17 cellular contexts compared by ENCODE assay signal in the genomic region with DNA sequence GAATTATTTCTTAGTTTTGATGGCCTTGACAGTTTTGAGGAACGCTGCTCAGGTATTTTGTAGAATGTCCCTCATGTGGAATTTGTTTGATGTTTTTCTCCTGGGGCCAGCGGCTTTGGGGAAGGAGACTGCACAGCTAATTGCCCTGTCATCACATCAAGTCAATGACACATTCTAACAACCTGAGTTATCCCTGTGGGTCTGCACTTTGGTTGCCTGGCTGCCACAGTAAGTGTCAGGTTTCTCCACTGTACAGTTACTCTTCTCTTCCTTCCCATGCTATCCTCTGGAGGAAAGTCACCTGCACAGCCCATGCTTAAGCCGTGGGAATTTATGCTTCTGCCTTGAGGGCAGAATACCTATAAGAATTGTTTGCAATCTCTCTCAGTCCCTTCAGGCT. TPM values are rescaled to one million over a fixed set of nuclear protein-coding genes. Genes with fewer than 3 reads are reported as not detected.
DNase-seq lines count a peak whose midpoint lies in the region; ATAC-seq and TF ChIP-seq lines count a peak whose summit lies in the region.
"Had no signal": no experiment of that assay in that cellular context is flagged by ENCODE, and none has a peak within 500 bp of the region (broad histone marks: within the 10 kb centered on the region; RNA-seq: fewer than 3 reads in every experiment).

No MANE protein-coding gene starts in this region.

- TF ChIP-seq CTCF in CD8-positive, alpha-beta T cell (IDR thresholded peaks at IDR 0.05), result no peak

- no peak overlapping the region for H3K4me3 Mint-ChIP-seq in CD8-positive, alpha-beta T cell

- intact Hi-C loops in CD8-positive, alpha-beta T cell (cut with DNase I, micrococcal nuclease), result no loop called here

- no peaks in the 10 kb centered on the region for H3K36me3 ChIP-seq in CD8-positive, alpha-beta T cell (ENCODE audit: insufficient read depth, low read length)
- H3K36me3 ChIP-seq: BLaER1 had no signal

- POLR2A ChIA-PET in CD8-positive, alpha-beta T cell (lab: Charles Lee), result no interaction called here

- H3K9me3 ChIP-seq in CD8-positive, alpha-beta T cell (ENCODE audit: low read length), result no peaks in the 10 kb centered on the region
- H3K9me3 ChIP-seq: BLaER1 had no signal

- no peaks in the 10 kb centered on the region for H3K4me1 ChIP-seq in CD8-positive, alpha-beta T cell (ENCODE audit: insufficient read depth, low read length)
- H3K4me1 ChIP-seq: BLaER1 had no signal

- H3K27me3 ChIP-seq in CD8-positive, alpha-beta T cell (ENCODE audit: insufficient read depth, low read length), result no peaks in the 10 kb centered on the region
- H3K27me3 ChIP-seq: BLaER1 had no signal

- no peaks in the 10 kb centered on the region for H3K36me3 Mint-ChIP-seq in CD8-positive, alpha-beta T cell

- peak; percentile 31 for DNase-seq in DMS79 treated with DMSO at 0.1 percent for 48 hours (lab: John Stamatoyannopoulos, UW)
- no peak for DNase-seq in DMS79 (lab: John Stamatoyannopoulos, UW)
- peak; percentile 60 for DNase-seq in NCI-H1436 (lab: John Stamatoyannopoulos, UW)
- peak; percentile 48 for DNase-seq in NCI-H69 (lab: John Stamatoyannopoulos, UW)
- DNase-seq in kidney tubule cell (ENCODE audit: low spot score), result peak; percentile 4
- no peak for DNase-seq in CD8-positive, alpha-beta T cell
- no peak for DNase-seq in NK-92 treated with Interleukin-12 subunit alpha and Interleukin-12 subunit beta, amount 100 ng/mL, for 24 hours (lab: John Stamatoyannopoulos, UW)
- DNase-seq: 8988T, DMS 273 treated with DMSO at 0.1 percent for 48 hours, GOT3, Kasumi-1, NCI-H1105 treated with DMSO at 0.1 percent for 48 hours, NCI-H526 treated with DMSO at 0.1 percent for 48 hours, SHP77 treated with DMSO at 0.1 percent for 48 hours, T-helper 2 cell had no signal

- no peak for ATAC-seq in CD8-positive, alpha-beta T cell
- no peak for ATAC-seq in GM19397 (IDR thresholded peaks at IDR 0.05; ENCODE audit: unreplicated experiment)

- no peak overlapping the region for H3K4me3 ChIP-seq in CD8-positive, alpha-beta T cell (ENCODE audit: low read depth, low read length)
- H3K4me3 ChIP-seq: BLaER1 had no signal

- CTCF ChIA-PET in CD8-positive, alpha-beta T cell (lab: Charles Lee), result no interaction called here

- no peak overlapping the region for H3K27ac ChIP-seq in CD8-positive, alpha-beta T cell (ENCODE audit: low read depth, low read length)
- H3K27ac ChIP-seq: BLaER1 had no signal

- peaks cover 8% of the 10 kb centered on the region for H3K4me1 Mint-ChIP-seq in CD8-positive, alpha-beta T cell (ENCODE audit: low read depth)

- H3K27ac Mint-ChIP-seq in CD8-positive, alpha-beta T cell, result no peak overlapping the region

- H3K27me3 Mint-ChIP-seq in CD8-positive, alpha-beta T cell (ENCODE audit: low read depth), result peaks cover 7% of the 10 kb centered on the region

- H3K9me3 Mint-ChIP-seq in CD8-positive, alpha-beta T cell, result no peaks in the 10 kb centered on the region

RNA-seq across cellular contexts. Expression of a gene that starts 1.4 kb away (rescaled TPM):
- total RNA-seq in CD8-positive, alpha-beta T cell, result not detected

RNA-seq across cellular contexts. Expression of a gene that starts 25.8 kb away (rescaled TPM):
- total RNA-seq in CD8-positive, alpha-beta T cell, result under 1 TPM; 0.36 to 0.46 TPM

RNA-seq across cellular contexts. Expression of a gene that starts 59.7 kb away (rescaled TPM):
- under 1 TPM in 1 of 2 experiments, not detected in 1; 0.42 TPM for total RNA-seq in CD8-positive, alpha-beta T cell

Comparison
In these comparisons a context has a peak if more than half of its experiments do, and no peak if none do; other contexts are left out.
1. DNase-seq: peak in DMS79 treated with DMSO at 0.1 percent for 48 hours (single experiment), NCI-H1436 (single experiment), NCI-H69 (single experiment) and kidney tubule cell (single experiment); none in DMS79 (single experiment), CD8-positive, alpha-beta T cell (0 of 7) and NK-92 treated with Interleukin-12 subunit alpha and Interleukin-12 subunit beta, amount 100 ng/mL, for 24 hours (single experiment).